Comparison of ENCODE assay signal across 21 cellular contexts in the genomic region with DNA sequence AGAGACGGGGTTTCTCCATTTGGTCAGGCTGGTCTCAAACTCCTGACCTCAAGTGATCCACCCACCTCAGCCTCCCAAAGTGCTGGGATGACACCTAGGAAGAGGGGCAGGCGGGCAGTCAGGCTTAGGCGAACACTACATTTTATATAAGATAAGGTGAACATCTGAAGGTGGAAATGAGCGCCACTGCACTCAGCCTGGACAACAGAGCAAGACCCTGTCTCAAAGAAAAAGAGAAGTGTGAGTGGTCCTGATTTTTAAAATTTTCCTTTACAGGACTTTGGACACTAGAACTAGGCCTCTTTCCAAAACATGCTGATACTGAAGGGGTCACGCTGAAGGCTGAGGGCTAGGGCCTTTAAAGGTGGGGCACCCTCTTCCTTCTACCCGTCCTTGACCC. TPM values are rescaled to one million over a fixed set of nuclear protein-coding genes. Genes with fewer than 3 reads are reported as not detected.
DNase-seq lines count a peak whose midpoint lies in the region; ATAC-seq, FAIRE-seq and TF ChIP-seq lines count a peak whose summit lies in the region.
"Had no signal": no experiment of that assay in that cellular context is flagged by ENCODE, and none has a peak within 500 bp of the region (broad histone marks: within the 10 kb centered on the region; RNA-seq: fewer than 3 reads in every experiment).

No MANE protein-coding gene starts in this region.

- no peak overlapping the region for H3K4me3 Mint-ChIP-seq in CD14-positive monocyte
- H3K4me3 Mint-ChIP-seq: IgD-negative memory B cell had no signal

- H3K79me1 ChIP-seq in H1 (ENCODE audit: low read depth, low read length) (no peaks in the 10 kb centered on the region), mesendoderm (ENCODE audit: low read length) (no peaks in the 10 kb centered on the region)

- H4K5ac ChIP-seq in H1 (ENCODE audit: insufficient read length, low read depth, low read length) (no peak overlapping the region), mesendoderm (ENCODE audit: low read length) (no peak overlapping the region)

- no peak overlapping the region for H2AK5ac ChIP-seq in H1 (ENCODE audit: low read depth, low read length)
- H2AK5ac ChIP-seq in mesendoderm (ENCODE audit: low read length), result no peak overlapping the region

- H3K27me3 ChIP-seq in NT2/D1 (ENCODE audit: insufficient read depth, insufficient read length) (no peaks in the 10 kb centered on the region), H1 (replicated peaks in 1 of 4; ENCODE audit: control insufficient read depth in 3 of 4, extremely low read depth in 1 of 4, insufficient read depth in 3 of 4, low read length in 3 of 4) (no peaks in the 10 kb centered on the region), mesendoderm (ENCODE audit: insufficient read depth, low read length, poor library complexity) (no peaks in the 10 kb centered on the region)
- H3K27me3 ChIP-seq: Peyer's patch, SJCRH30 had no signal

- H3K9me3 ChIP-seq in NT2/D1 (ENCODE audit: insufficient read depth, low read length) (no peaks in the 10 kb centered on the region), H1 (ENCODE audit: insufficient read depth in 2 of 2, low read depth in 1 of 2, low read length in 1 of 2) (no peaks in the 10 kb centered on the region)
- H3K9me3 ChIP-seq: HAP-1, Peyer's patch, SJCRH30 had no signal

- H3K27ac Mint-ChIP-seq in CD14-positive monocyte, result peak overlapping the region in 6 of 7 donors; percentile 11 to 74 (median 47)
- H3K27ac Mint-ChIP-seq: IgD-negative memory B cell had no signal

- H2BK120ac ChIP-seq in H1 (replicated peaks; ENCODE audit: low read depth, low read length) (no peak overlapping the region), mesendoderm (ENCODE audit: low read depth, low read length) (no peak overlapping the region)

- H3K27ac ChIP-seq in H1 (ENCODE audit: low read depth, low read length) (no peak overlapping the region), mesendoderm (ENCODE audit: low read depth, low read length) (no peak overlapping the region)
- H3K27ac ChIP-seq: SJCRH30 had no signal

- H2AFZ ChIP-seq in H1 (ENCODE audit: low read length), result no peak overlapping the region

- H3K36me3 ChIP-seq in NT2/D1 (ENCODE audit: insufficient read depth, insufficient read length, low read length) (no peaks in the 10 kb centered on the region), H1 (ENCODE audit: control insufficient read depth in 2 of 4, insufficient read depth in 4 of 4, low read length in 3 of 4) (no peaks in the 10 kb centered on the region; a peak in 1 of 8 replicates), mesendoderm (ENCODE audit: control insufficient read depth, insufficient read depth, low read length) (no peaks in the 10 kb centered on the region)
- H3K36me3 ChIP-seq: HAP-1, Peyer's patch, SJCRH30 had no signal

- H3K56ac ChIP-seq in H1 (replicated peaks; ENCODE audit: insufficient read length, low read depth, low read length), result no peak overlapping the region
- no peak overlapping the region for H3K56ac ChIP-seq in mesendoderm (ENCODE audit: low read length)

- no peak overlapping the region for H3K18ac ChIP-seq in H1 (ENCODE audit: extremely low read depth, low read length)
- no peak overlapping the region for H3K18ac ChIP-seq in mesendoderm (ENCODE audit: low read length)

- H2BK20ac ChIP-seq in H1 (ENCODE audit: low read length), result no peak overlapping the region

- ATAC-seq in HG02571 (IDR thresholded peaks at IDR 0.05; ENCODE audit: unreplicated experiment), result no peak

- TF ChIP-seq POLR2A in H1 (IDR thresholded peaks at IDR 0.05; ENCODE audit: control extremely low read depth in 1 of 2, low read depth in 2 of 2, low read length in 2 of 2), result no peak

- 0 out of 2 replicates have a peak overlapping the region, but pooled peaks have one; percentile 46 for H2BK15ac ChIP-seq in H1 (ENCODE audit: low read length)
- no peak overlapping the region for H2BK15ac ChIP-seq in mesendoderm (replicated peaks; ENCODE audit: low read depth)

- no peak overlapping the region for H3K23ac ChIP-seq in H1 (ENCODE audit: insufficient read length)
- no peak overlapping the region for H3K23ac ChIP-seq in mesendoderm (ENCODE audit: low read length)

- no peak overlapping the region for H2BK12ac ChIP-seq in H1 (ENCODE audit: low read depth, low read length)

- peaks cover 10% of the 10 kb centered on the region; the same call in 1 of the 2 replicates for H3K23me2 ChIP-seq in H1 (ENCODE audit: low read depth, low read length)

- TF ChIP-seq EP300 in H1 (IDR thresholded peaks at IDR 0.05; ENCODE audit: borderline replicate concordance in 1 of 2, low read depth in 2 of 2, low read length in 2 of 2), result no peak

- H4K8ac ChIP-seq in H1 (ENCODE audit: extremely low read depth, insufficient read depth, low read length) (no peak overlapping the region), mesendoderm (ENCODE audit: low read depth, low read length) (no peak overlapping the region)

- no peak overlapping the region for H3K4me3 ChIP-seq in NT2/D1 (ENCODE audit: insufficient read length, low read depth)
- no peak overlapping the region for H3K4me3 ChIP-seq in H1 (ENCODE audit: extremely low read depth in 1 of 4, insufficient read depth in 2 of 4, low read depth in 3 of 4, low read length in 4 of 4)
- H3K4me3 ChIP-seq in mesendoderm (ENCODE audit: low read length), result no peak overlapping the region
- H3K4me3 ChIP-seq: HAP-1, Peyer's patch, SJCRH30 had no signal

- intact Hi-C loops in CD14-positive monocyte (cut with micrococcal nuclease) (no loop called here), posterior vena cava (cut with DNase I) (loop anchor here (10.0 kb wide), 2 partner anchors 138 to 572 kb away; a partner anchor contains a TSS)

- no peak for TF ChIP-seq RAD21 in H1 (IDR thresholded peaks at IDR 0.05 in 1 of 2, conservative IDR thresholded peaks at IDR 0.05 in 1 of 2; ENCODE audit: low read depth in 2 of 2, low read length in 2 of 2)

- H3K79me2 ChIP-seq in H1 (ENCODE audit: control insufficient read depth in 1 of 2, insufficient read depth in 2 of 2, low read length in 2 of 2) (peaks cover 0 to 5% of the 10 kb centered on the region in 2 experiments; a peak in 1 of 4 replicates), mesendoderm (ENCODE audit: control insufficient read depth, insufficient read depth, low read length) (no peaks in the 10 kb centered on the region)

- H3K4me1 ChIP-seq in NT2/D1 (ENCODE audit: insufficient read depth, insufficient read length) (peaks cover 10% of the 10 kb centered on the region), H1 (replicated peaks in 1 of 4; ENCODE audit: control insufficient read depth in 3 of 4, insufficient read depth in 4 of 4, low read length in 3 of 4) (peaks cover 0 to 9% (median 5%) of the 10 kb centered on the region in 4 experiments; a peak in 5 of 7 replicates), mesendoderm (ENCODE audit: control insufficient read depth, low read depth, low read length) (no peaks in the 10 kb centered on the region)

- DNase-seq in CD14-positive monocyte (ENCODE audit: low spot score), result no peak
- DNase-seq in NT2/D1 (ENCODE audit: low read depth, low spot score), result no peak
- DNase-seq in H1 (ENCODE audit: low read depth in 1 of 2, low spot score in 2 of 2), result no peak
- peak; percentile 41 for DNase-seq in posterior vena cava (ENCODE audit: low spot score)
- no peak for DNase-seq in mesendoderm
- no peak for DNase-seq in NCI-H748 (lab: John Stamatoyannopoulos, UW; ENCODE audit: unreplicated experiment)
- DNase-seq in NCI-H2029 treated with DMSO at 0.1 percent for 48 hours (lab: John Stamatoyannopoulos, UW), result no peak
- DNase-seq: 8988T, Karpas-422, NCI-H1417, NCI-H187, NCI-H2107, NCI-H446 treated with DMSO at 0.1 percent for 48 hours, NCI-H748 treated with DMSO at 0.1 percent for 48 hours had no signal

- no peak overlapping the region for H3K14ac ChIP-seq in H1 (ENCODE audit: insufficient read length)

- 90% methylated on average over 6 of the region's 6 CpGs; no CpG with 5 or more reads in 1 of the 2 experiments for WGBS in H1 (ENCODE audit: extremely low coverage in 1 of 2, insufficient coverage in 1 of 2, insufficient read length in 1 of 2, insufficient replicate concordance in 2 of 2, low coverage in 1 of 2, low lambda C conversion rate in 2 of 2, missing lambda C conversion rate in 1 of 2), 2 experiments
- WGBS in mesendoderm (ENCODE audit: extremely low coverage, insufficient coverage, low lambda C conversion rate), result no CpG with 5 or more reads among the region's 6 CpGs

- no peak overlapping the region for H2BK5ac ChIP-seq in H1 (ENCODE audit: low read depth, low read length)
- H2BK5ac ChIP-seq in mesendoderm (ENCODE audit: low read length), result no peak overlapping the region

- H4K91ac ChIP-seq in H1 (replicated peaks; ENCODE audit: insufficient read length, low read length), result no peak overlapping the region

- no peak overlapping the region for H3K4me2 ChIP-seq in H1 (ENCODE audit: insufficient read depth in 1 of 2, low read depth in 2 of 2, low read length in 2 of 2)
- H3K4me2 ChIP-seq in mesendoderm (ENCODE audit: low read length), result no peak overlapping the region

- H3K4ac ChIP-seq in H1 (replicated peaks; ENCODE audit: insufficient read length, low read depth, low read length) (no peak overlapping the region), mesendoderm (ENCODE audit: low read depth, low read length) (no peak overlapping the region)

- H3K9ac ChIP-seq in NT2/D1 (ENCODE audit: insufficient read length, low read depth) (peak overlapping the region; percentile 12), H1 (replicated peaks in 1 of 4; ENCODE audit: extremely low read depth in 1 of 4, low read depth in 3 of 4, low read length in 3 of 4) (no peak overlapping the region), mesendoderm (ENCODE audit: low read length) (no peak overlapping the region)

- CTCF ChIA-PET in H1 (lab: Charles Lee; ENCODE audit: partially characterized antibody), result interaction anchor here (1.2 kb wide), 1 partner anchor 29 kb away, joined by 3 read pairs; no protein-coding TSS in a partner anchor

- H3K27me3 Mint-ChIP-seq in CD14-positive monocyte (ENCODE audit: low read depth in 3 of 3), result no peaks in the 10 kb centered on the region
- H3K27me3 Mint-ChIP-seq: IgD-negative memory B cell had no signal

- no peaks in the 10 kb centered on the region for H3K9me3 Mint-ChIP-seq in CD14-positive monocyte
- H3K9me3 Mint-ChIP-seq: IgD-negative memory B cell had no signal

- peaks cover 13% of the 10 kb centered on the region for H3K4me1 Mint-ChIP-seq in CD14-positive monocyte

- POLR2A ChIA-PET in H1 (lab: Charles Lee; ENCODE audit: partially characterized antibody), result no interaction called here

- peaks cover 0 to 7% of the 10 kb centered on the region in 2 experiments for H4K20me1 ChIP-seq in H1 (replicated peaks in 1 of 2; ENCODE audit: control insufficient read depth in 1 of 2, insufficient read depth in 2 of 2, low read length in 2 of 2)

- TF ChIP-seq CTCF in CD14-positive monocyte (IDR thresholded peaks at IDR 0.05) (no peak), H1 (IDR thresholded peaks at IDR 0.05; ENCODE audit: control extremely low read depth in 1 of 3, insufficient read depth in 1 of 3, low read depth in 1 of 3, low read length in 3 of 3) (no peak)

- no peaks in the 10 kb centered on the region for H3K36me3 Mint-ChIP-seq in CD14-positive monocyte

- no peak for FAIRE-seq in H1 (lab: Jason Lieb, UNC)
- FAIRE-seq: HTR-8/SVneo had no signal

RNA-seq across cellular contexts. Expression of a gene that starts 48.0 kb away (rescaled TPM):
- polyA plus RNA-seq in CD14-positive monocyte (not detected), H1 (2011; rRNA removed) (2.5 and 4.9 TPM in 2 replicates)
- 4.1 and 4.5 TPM in 2 replicates for total RNA-seq in H1 (2021; fragmentation: NEBNext Ultra II Directional; extraction: Animal tissue kit (Norgen Biotek cat#: 25700))
- 1.4 TPM for polyA plus RNA-seq in H1 (2011; cell fraction: cytosol; rRNA removed)
- 6.2 TPM for polyA plus RNA-seq in H1 (2011; cell fraction: nucleus; rRNA removed)
- 3.8 to 10.5 TPM (median 6.0 TPM) in 4 replicates for polyA plus RNA-seq in H1 (2012, experiment 1 of 2)
- polyA plus RNA-seq in H1 (2012, experiment 2 of 2), result 8.0 TPM
- 6.4 TPM for polyA plus RNA-seq in H1 (2013, experiment 1 of 2)
- 5.5 TPM for polyA plus RNA-seq in H1 (2013, experiment 2 of 2)
- 0.69 and 1.1 TPM in 2 replicates for polyA minus RNA-seq in H1 (2011; rRNA and poly(A)+ RNA removed)
- 1.7 TPM for polyA minus RNA-seq in H1 (2011; cell fraction: cytosol; rRNA and poly(A)+ RNA removed)
- polyA minus RNA-seq in H1 (2011; cell fraction: nucleus; rRNA and poly(A)+ RNA removed), result not detected
- 1 to 10 TPM in 1 of 2 donors, under 1 TPM in 1; 0.52 to 2.1 TPM for total RNA-seq in posterior vena cava
- polyA plus RNA-seq in mesendoderm (2013, experiment 1 of 2), result 0.88 TPM
- 0.52 TPM for polyA plus RNA-seq in mesendoderm (2013, experiment 2 of 2)
- total RNA-seq: M059J, Peyer's patch, SJCRH30 had no signal

RNA-seq across cellular contexts. Expression of a gene that starts 53.1 kb away (rescaled TPM):
- polyA plus RNA-seq in CD14-positive monocyte (1 to 10 TPM in 1 of 2 donors, under 1 TPM in 1; 0.37 to 1.1 TPM), H1 (2011; rRNA removed) (6.3 and 8.3 TPM in 2 replicates)
- 7.7 and 9.8 TPM in 2 replicates for total RNA-seq in H1 (2021; fragmentation: NEBNext Ultra II Directional; extraction: Animal tissue kit (Norgen Biotek cat#: 25700))
- polyA plus RNA-seq in H1 (2011; cell fraction: cytosol; rRNA removed), result 6.1 TPM
- 16.9 TPM for polyA plus RNA-seq in H1 (2011; cell fraction: nucleus; rRNA removed)
- 12.4 to 16.0 TPM (median 13.1 TPM) in 4 replicates for polyA plus RNA-seq in H1 (2012, experiment 1 of 2)
- polyA plus RNA-seq in H1 (2012, experiment 2 of 2), result 9.8 TPM
- polyA plus RNA-seq in H1 (2013, experiment 1 of 2), result 16.6 TPM
- polyA plus RNA-seq in H1 (2013, experiment 2 of 2), result 17.1 TPM
- 4.7 and 6.5 TPM in 2 replicates for polyA minus RNA-seq in H1 (2011; rRNA and poly(A)+ RNA removed)
- polyA minus RNA-seq in H1 (2011; cell fraction: cytosol; rRNA and poly(A)+ RNA removed), result 5.9 TPM
- 6.0 TPM for polyA minus RNA-seq in H1 (2011; cell fraction: nucleus; rRNA and poly(A)+ RNA removed)
- not detected for total RNA-seq in posterior vena cava
- 4.4 TPM for polyA plus RNA-seq in mesendoderm (2013, experiment 1 of 2)
- 3.6 TPM for polyA plus RNA-seq in mesendoderm (2013, experiment 2 of 2)
- total RNA-seq: M059J, SJCRH30 had no signal

Comparison
In these comparisons a context has a peak if more than half of its experiments do, and no peak if none do; other contexts are left out.
1. intact Hi-C loops: an anchor here in posterior vena cava (10.0 kb wide); none called in CD14-positive monocyte.